In genomic region chr3:195932418-195933043, GRCh38 we compare ENCODE assay signal across 1 cellular context.
TF ChIP-seq lines count a peak whose summit lies in the region.

No MANE protein-coding gene starts in this region.

TF ChIP-seq in HepG2, 621 proteins besides CTCF, POLR2A, EP300 and RAD21 (continued from another document):
- no peak for TF ChIP-seq HMGXB3 (CRISPR knock-in tag; IDR thresholded peaks at IDR 0.05; ENCODE audit: borderline replicate concordance)
